15 cellular contexts compared by ENCODE assay signal in genomic region chr4:162061214-162061613, GRCh38.
DNase-seq lines count a peak whose midpoint lies in the region; ATAC-seq, FAIRE-seq and TF ChIP-seq lines count a peak whose summit lies in the region.
"Had no signal": no experiment of that assay in that cellular context is flagged by ENCODE, and none has a peak within 500 bp of the region (broad histone marks: within the 10 kb centered on the region; RNA-seq: fewer than 3 reads in every experiment).

No MANE protein-coding gene starts in this region.

- H2AFZ ChIP-seq in GM23338 = 0 out of 2 replicates have a peak overlapping the region, but pooled peaks have one; percentile 1
- H2AFZ ChIP-seq in PC-3 (ENCODE audit: low read length) = no peak overlapping the region
- peak overlapping the region; percentile 18 for H2AFZ ChIP-seq in endothelial cell of umbilical vein (ENCODE audit: low read depth, low read length)

- H3K36me3 Mint-ChIP-seq in GM23338 (ENCODE audit: low read depth) (peaks cover 1% of the 10 kb centered on the region; the same call in 2 of the 3 replicates), nephron progenitor cell (ENCODE audit: low read depth) (no peaks in the 10 kb centered on the region)
- H3K36me3 Mint-ChIP-seq: activated naive CD8-positive, alpha-beta T cell treated with anti-CD3 and anti-CD28 coated beads for 36 hours had no signal

- CTCF ChIA-PET in PC-3 (lab: Charles Lee) = no interaction called here
- CTCF ChIA-PET in endothelial cell of umbilical vein (lab: Charles Lee) = no interaction called here

- TF ChIP-seq CTCF in GM23338 (conservative IDR thresholded peaks at IDR 0.05; ENCODE audit: low read depth in 2 of 2) (no peak), PC-3 (conservative IDR thresholded peaks at IDR 0.05; ENCODE audit: low read depth, low read length) (no peak), endothelial cell of umbilical vein (IDR thresholded peaks at IDR 0.05; ENCODE audit: extremely low read depth in 1 of 2, insufficient read depth in 1 of 2, low read depth in 1 of 2, low read length in 2 of 2) (no peak), nephron progenitor cell (IDR thresholded peaks at IDR 0.05) (no peak)

- H3K27ac Mint-ChIP-seq in GM23338 = peak overlapping the region; percentile 91
- H3K27ac Mint-ChIP-seq in nephron progenitor cell = peak overlapping the region; percentile 47
- H3K27ac Mint-ChIP-seq: activated naive CD8-positive, alpha-beta T cell treated with anti-CD3 and anti-CD28 coated beads for 36 hours had no signal

- TF ChIP-seq POLR2A in endothelial cell of umbilical vein (IDR thresholded peaks at IDR 0.05; ENCODE audit: low read depth, low read length) = no peak

- H3K4me1 Mint-ChIP-seq in GM23338 (peaks cover 22% of the 10 kb centered on the region), nephron progenitor cell (no peaks in the 10 kb centered on the region)
- H3K4me1 Mint-ChIP-seq: activated naive CD8-positive, alpha-beta T cell treated with anti-CD3 and anti-CD28 coated beads for 36 hours had no signal

- no peaks in the 10 kb centered on the region for H3K9me1 ChIP-seq in endothelial cell of umbilical vein (replicated peaks; ENCODE audit: control insufficient read depth, extremely low read depth, insufficient read depth, low read length)

- H4K20me1 ChIP-seq in GM23338 (replicated peaks; ENCODE audit: insufficient read depth) = no peaks in the 10 kb centered on the region
- no peaks in the 10 kb centered on the region for H4K20me1 ChIP-seq in PC-3 (ENCODE audit: low read length)
- no peaks in the 10 kb centered on the region for H4K20me1 ChIP-seq in endothelial cell of umbilical vein (replicated peaks; ENCODE audit: control insufficient read depth, extremely low read depth, insufficient read depth, low read length)

- H3K9me2 ChIP-seq in GM23338 (ENCODE audit: insufficient read depth) (no peaks in the 10 kb centered on the region), PC-3 (replicated peaks; ENCODE audit: low read length) (no peaks in the 10 kb centered on the region)

- H3K27me3 Mint-ChIP-seq in GM23338 (ENCODE audit: insufficient read depth, low read depth, poor library complexity) (peaks cover 3% of the 10 kb centered on the region), nephron progenitor cell (ENCODE audit: low read depth, poor library complexity) (no peaks in the 10 kb centered on the region)
- H3K27me3 Mint-ChIP-seq: activated naive CD8-positive, alpha-beta T cell treated with anti-CD3 and anti-CD28 coated beads for 36 hours had no signal

- H3K27me3 ChIP-seq in GM23338 (ENCODE audit: insufficient read depth) = no peaks in the 10 kb centered on the region
- no peaks in the 10 kb centered on the region for H3K27me3 ChIP-seq in PC-3 (ENCODE audit: low read length)
- no peaks in the 10 kb centered on the region for H3K27me3 ChIP-seq in endothelial cell of umbilical vein (ENCODE audit: control insufficient read depth in 2 of 2, insufficient read depth in 2 of 2, low read length in 2 of 2)

- H3K4me3 ChIP-seq in GM23338 = no peak overlapping the region
- no peak overlapping the region for H3K4me3 ChIP-seq in PC-3 (ENCODE audit: low read length)
- H3K4me3 ChIP-seq in endothelial cell of umbilical vein (replicated peaks in 1 of 3; ENCODE audit: insufficient read depth in 1 of 3, low read depth in 1 of 3, low read length in 3 of 3) = no peak overlapping the region
- H3K4me3 ChIP-seq: SK-N-MC, thoracic aorta had no signal

- H3K9me3 ChIP-seq in PC-3 (ENCODE audit: low read length) = no peaks in the 10 kb centered on the region
- H3K9me3 ChIP-seq in endothelial cell of umbilical vein (replicated peaks; ENCODE audit: control insufficient read depth, insufficient read depth, low read length) = no peaks in the 10 kb centered on the region
- H3K9me3 ChIP-seq: thoracic aorta had no signal

- BruUV-seq in PC-3 (replicated peaks; lab: Mats Ljungman, UMichigan) = no TSS peak
- BruUV-seq in endothelial cell of umbilical vein (replicated peaks; lab: Mats Ljungman, UMichigan) = no TSS peak

- H3K9me3 Mint-ChIP-seq in GM23338 (peaks cover 2% of the 10 kb centered on the region; the same call in 1 of the 3 replicates), nephron progenitor cell (no peaks in the 10 kb centered on the region)

- dilution Hi-C loops in endothelial cell of umbilical vein (cut with MboI; ENCODE audit: extremely low pct_ligation_motif_present, low sequenced_read_pairs) = no loop called here

- DNase-seq in GM23338 (ENCODE audit: low spot score) = peak; percentile 70
- no peak for DNase-seq in PC-3
- peak; percentile 3 for DNase-seq in endothelial cell of umbilical vein (ENCODE audit: low read depth, low spot score)
- no peak for DNase-seq in nephron progenitor cell
- DNase-seq in 8988T = no peak
- DNase-seq in activated T-cell treated with anti-CD3 and anti-CD28 coated beads, Interleukin-2, amount 50 U/mL, for 48 hours = no peak
- DNase-seq in NCI-H2081 treated with DMSO at 0.1 percent for 48 hours (lab: John Stamatoyannopoulos, UW) = no peak
- DNase-seq in DMS153 (lab: John Stamatoyannopoulos, UW) = no peak
- DNase-seq: activated naive CD8-positive, alpha-beta T cell treated with anti-CD3 and anti-CD28 coated beads for 36 hours; IMR-90; NCI-H1436; NCI-H524 treated with DMSO at 0.1 percent for 48 hours; WERI-Rb-1 had no signal

- POLR2A ChIA-PET in PC-3 (lab: Charles Lee; ENCODE audit: unreplicated experiment) (no interaction called here), endothelial cell of umbilical vein (lab: Charles Lee) (no interaction called here)

- no peak overlapping the region for H3K9ac ChIP-seq in PC-3 (ENCODE audit: low read length)
- no peak overlapping the region for H3K9ac ChIP-seq in endothelial cell of umbilical vein (replicated peaks; ENCODE audit: extremely low read depth, insufficient read depth, low read length)

- H3K4me3 Mint-ChIP-seq in GM23338 = no peak overlapping the region
- no peak overlapping the region for H3K4me3 Mint-ChIP-seq in nephron progenitor cell
- H3K4me3 Mint-ChIP-seq: activated naive CD8-positive, alpha-beta T cell treated with anti-CD3 and anti-CD28 coated beads for 36 hours had no signal

- H3K4me2 ChIP-seq in GM23338 (0 out of 2 replicates have a peak overlapping the region, but pooled peaks have one; percentile 31), PC-3 (ENCODE audit: low read length) (no peak overlapping the region), endothelial cell of umbilical vein (ENCODE audit: insufficient read depth, low read length) (no peak overlapping the region)

- H3K4me1 ChIP-seq in GM23338 (ENCODE audit: insufficient read depth) (peaks cover 33% of the 10 kb centered on the region), PC-3 (ENCODE audit: insufficient read depth, low read length) (no peaks in the 10 kb centered on the region), endothelial cell of umbilical vein (ENCODE audit: control insufficient read depth, extremely low read depth, insufficient read depth, low read length) (no peaks in the 10 kb centered on the region)

- H3F3A ChIP-seq in GM23338 (replicated peaks; ENCODE audit: low read depth) (no peaks in the 10 kb centered on the region), PC-3 (ENCODE audit: low read length, unreplicated experiment) (no peaks in the 10 kb centered on the region)

- ATAC-seq in GM23338 = peak; percentile 95
- peak; percentile 29; the same call in 1 of the 2 replicates for ATAC-seq in PC-3

- H3K36me3 ChIP-seq in GM23338 (ENCODE audit: insufficient read depth) = no peaks in the 10 kb centered on the region
- no peaks in the 10 kb centered on the region for H3K36me3 ChIP-seq in PC-3 (ENCODE audit: low read depth, low read length)
- H3K36me3 ChIP-seq in endothelial cell of umbilical vein (ENCODE audit: control insufficient read depth in 2 of 2, extremely low read depth in 1 of 2, insufficient read depth in 2 of 2, low read length in 2 of 2) = no peaks in the 10 kb centered on the region
- H3K36me3 ChIP-seq: thoracic aorta, WERI-Rb-1 had no signal

- intact Hi-C loops in PC-3 (cut with micrococcal nuclease) (no loop called here), endothelial cell of umbilical vein (cut with micrococcal nuclease) (no loop called here)

- H3K79me2 ChIP-seq in GM23338 (replicated peaks; ENCODE audit: insufficient read depth) (no peaks in the 10 kb centered on the region), PC-3 (ENCODE audit: low read length) (no peaks in the 10 kb centered on the region), endothelial cell of umbilical vein (ENCODE audit: control insufficient read depth, insufficient read depth, low read length) (no peaks in the 10 kb centered on the region)

- H3K27ac ChIP-seq in GM23338 (ENCODE audit: low read depth) (peak overlapping the region; percentile 8; the same call in 1 of the 2 replicates), PC-3 (ENCODE audit: low read length) (no peak overlapping the region), endothelial cell of umbilical vein (ENCODE audit: insufficient read depth, low read depth, low read length) (no peak overlapping the region)
- H3K27ac ChIP-seq: SK-N-MC, thoracic aorta, WERI-Rb-1 had no signal

- no peak for FAIRE-seq in endothelial cell of umbilical vein (lab: Jason Lieb, UNC)

TF ChIP-seq in GM23338, 12 proteins besides CTCF, POLR2A, EP300 and RAD21 (continues in another document):
- TF ChIP-seq EZH2 (IDR thresholded peaks at IDR 0.05; ENCODE audit: low read depth, unreplicated experiment) = no peak
- TF ChIP-seq ZNF114 (CRISPR knock-in tag; IDR thresholded peaks at IDR 0.05) = no peak

TF ChIP-seq in endothelial cell of umbilical vein, 7 proteins besides CTCF, POLR2A, EP300 and RAD21:
- TF ChIP-seq MAX (IDR thresholded peaks at IDR 0.05; ENCODE audit: insufficient read depth, insufficient read length) = no peak
- TF ChIP-seq JUN (IDR thresholded peaks at IDR 0.05; ENCODE audit: borderline replicate concordance, insufficient read depth, insufficient read length, low read depth) = no peak
- TF ChIP-seq EZH2 (IDR thresholded peaks at IDR 0.05; ENCODE audit: borderline replicate concordance, low read depth, low read length, severe bottlenecking) = no peak
- no peak for TF ChIP-seq POLR2AphosphoS5 (IDR thresholded peaks at IDR 0.05; ENCODE audit: insufficient read depth, low read depth, low read length)
- no peak for TF ChIP-seq MYC (IDR thresholded peaks at IDR 0.05; ENCODE audit: low read depth, low read length)
- TF ChIP-seq GATA2 (IDR thresholded peaks at IDR 0.05; ENCODE audit: insufficient read depth, insufficient read length, low read depth, low read length) = no peak
- TF ChIP-seq FOS (IDR thresholded peaks at IDR 0.05; ENCODE audit: borderline replicate concordance, insufficient read depth, low read length) = no peak

Comparison
In these comparisons a context has a peak if more than half of its experiments do, and no peak if none do; other contexts are left out.
1. DNase-seq: peak in GM23338 (single experiment) and endothelial cell of umbilical vein (single experiment); none in PC-3 (single experiment), nephron progenitor cell (single experiment), 8988T (single experiment), activated T-cell treated with anti-CD3 and anti-CD28 coated beads, Interleukin-2, amount 50 U/mL, for 48 hours (0 of 2), NCI-H2081 treated with DMSO at 0.1 percent for 48 hours (single experiment) and DMS153 (single experiment).